Comparison of ENCODE assay signal across 26 cellular contexts in genomic region chr11:32931605-32932004, GRCh38. TPM values are rescaled to one million over a fixed set of nuclear protein-coding genes. Genes with fewer than 3 reads are reported as not detected.
DNase-seq lines count a peak whose midpoint lies in the region; FAIRE-seq and TF ChIP-seq lines count a peak whose summit lies in the region.
"Had no signal": no experiment of that assay in that cellular context is flagged by ENCODE, and none has a peak within 500 bp of the region (broad histone marks: within the 10 kb centered on the region; RNA-seq: fewer than 3 reads in every experiment).

No MANE protein-coding gene starts in this region.

- CTCF ChIA-PET in endothelial cell of umbilical vein (lab: Charles Lee), result interaction anchor here (0.7 kb wide), 1 partner anchor 37 kb away, joined by 3 read pairs; no protein-coding TSS in a partner anchor

- peaks cover 16 to 18% of the 10 kb centered on the region in 2 experiments for H3K36me3 ChIP-seq in endothelial cell of umbilical vein (ENCODE audit: control insufficient read depth in 2 of 2, extremely low read depth in 1 of 2, insufficient read depth in 2 of 2, low read length in 2 of 2)
- H3K36me3 ChIP-seq in trophoblast cell (ENCODE audit: control insufficient read depth in 1 of 2, insufficient read depth in 2 of 2, low read length in 2 of 2), result peaks cover 11 to 25% of the 10 kb centered on the region in 2 experiments

- H3K27ac ChIP-seq in endothelial cell of umbilical vein (ENCODE audit: insufficient read depth, low read depth, low read length), result no peak overlapping the region
- no peak overlapping the region for H3K27ac ChIP-seq in trophoblast cell (ENCODE audit: low read depth, low read length)
- H3K27ac ChIP-seq: A549; BLaER1 treated with 17β-estradiol and CSF1 and Interleukin-3, amounts not matched to agents 10 nM and 100 nM; HL-60; PC-9; SJSA1 had no signal

- H3K27me3 ChIP-seq in endothelial cell of umbilical vein (ENCODE audit: control insufficient read depth in 2 of 2, insufficient read depth in 2 of 2, low read length in 2 of 2), result no peaks in the 10 kb centered on the region
- H3K27me3 ChIP-seq in trophoblast cell (ENCODE audit: insufficient read depth, low read length), result no peaks in the 10 kb centered on the region
- H3K27me3 ChIP-seq: BLaER1 treated with 17β-estradiol and CSF1 and Interleukin-3, amounts not matched to agents 10 nM and 100 nM; SJSA1 had no signal

- TF ChIP-seq CTCF in endothelial cell of umbilical vein (IDR thresholded peaks at IDR 0.05; ENCODE audit: extremely low read depth in 1 of 2, insufficient read depth in 1 of 2, low read depth in 1 of 2, low read length in 2 of 2), result no peak

- POLR2A ChIA-PET in endothelial cell of umbilical vein (lab: Charles Lee), result no interaction called here

- intact Hi-C loops in endothelial cell of umbilical vein (cut with micrococcal nuclease), result no loop called here
- intact Hi-C loops in activated CD4-positive, alpha-beta T cell treated with anti-CD3 and anti-CD28 coated beads, Interleukin-2, amount 10 ng/mL, durations not matched to agents 24 days and 14 days (cut with micrococcal nuclease), result no loop called here

- no peak for DNase-seq in H54 (ENCODE audit: insufficient read length, low spot score)
- peak; percentile 15 for DNase-seq in amniotic epithelial cell (ENCODE audit: low read depth)
- DNase-seq in endothelial cell of umbilical vein (ENCODE audit: low read depth, low spot score), result peak; percentile 37
- DNase-seq in trophoblast cell, result no peak
- no peak for DNase-seq in activated CD4-positive, CD25-positive, alpha-beta regulatory T cell (lab: John Stamatoyannopoulos, UW)
- DNase-seq in immature natural killer cell, result no peak
- DNase-seq in activated CD4-positive, alpha-beta T cell treated with anti-CD3 and anti-CD28 coated beads, Interleukin-2, amount 10 ng/mL, durations not matched to agents 24 days and 14 days, result no peak
- DNase-seq: AML-193; CD4-positive, alpha-beta T cell; DMS79; Kasumi-1; NCI-H1092 treated with DMSO at 0.1 percent for 48 hours; NCI-H1436; NCI-H187 treated with DMSO at 0.1 percent for 48 hours; NCI-H2171 treated with DMSO at 0.1 percent for 48 hours; NCI-H526; NCI-H82; NK-92 treated with Interleukin-12 subunit alpha and Interleukin-12 subunit beta, amount 100 ng/mL, for 24 hours; PC-9; Right ventricle myocardium superior had no signal

- H3K9me3 Mint-ChIP-seq in immature natural killer cell, result no peaks in the 10 kb centered on the region
- H3K9me3 Mint-ChIP-seq in activated CD4-positive, alpha-beta T cell treated with anti-CD3 and anti-CD28 coated beads, Interleukin-2, amount 10 ng/mL, durations not matched to agents 24 days and 14 days, result peaks cover 4% of the 10 kb centered on the region

- no peak overlapping the region for H4K12ac ChIP-seq in trophoblast cell (ENCODE audit: low read depth, low read length)

- no peaks in the 10 kb centered on the region for H3K27me3 Mint-ChIP-seq in immature natural killer cell (ENCODE audit: low read depth in 3 of 3)
- no peaks in the 10 kb centered on the region for H3K27me3 Mint-ChIP-seq in activated CD4-positive, alpha-beta T cell treated with anti-CD3 and anti-CD28 coated beads, Interleukin-2, amount 10 ng/mL, durations not matched to agents 24 days and 14 days
- H3K27me3 Mint-ChIP-seq: CD4-positive, alpha-beta T cell had no signal

- no peak overlapping the region for H3K18ac ChIP-seq in trophoblast cell (ENCODE audit: low read length)

- no peak overlapping the region for H3K14ac ChIP-seq in trophoblast cell (ENCODE audit: low read length)

- no peak overlapping the region for H2BK120ac ChIP-seq in trophoblast cell (ENCODE audit: insufficient read depth, low read length, poor library complexity)

- no peaks in the 10 kb centered on the region for H3K4me1 Mint-ChIP-seq in immature natural killer cell
- peaks cover 9% of the 10 kb centered on the region for H3K4me1 Mint-ChIP-seq in activated CD4-positive, alpha-beta T cell treated with anti-CD3 and anti-CD28 coated beads, Interleukin-2, amount 10 ng/mL, durations not matched to agents 24 days and 14 days

- H3K79me2 ChIP-seq in endothelial cell of umbilical vein (ENCODE audit: control insufficient read depth, insufficient read depth, low read length) (peaks cover 9% of the 10 kb centered on the region), trophoblast cell (ENCODE audit: control insufficient read depth, insufficient read depth, low read length, poor library complexity) (no peaks in the 10 kb centered on the region)

- no peak overlapping the region for H2BK12ac ChIP-seq in trophoblast cell (ENCODE audit: low read length)

- H4K91ac ChIP-seq in trophoblast cell (ENCODE audit: low read depth, low read length), result no peak overlapping the region

- no peaks in the 10 kb centered on the region for H4K20me1 ChIP-seq in endothelial cell of umbilical vein (replicated peaks; ENCODE audit: control insufficient read depth, extremely low read depth, insufficient read depth, low read length)

- H3K36me3 Mint-ChIP-seq in immature natural killer cell, result peaks cover 32 to 49% (median 36%) of the 10 kb centered on the region in 3 donors
- peaks cover 45% of the 10 kb centered on the region for H3K36me3 Mint-ChIP-seq in activated CD4-positive, alpha-beta T cell treated with anti-CD3 and anti-CD28 coated beads, Interleukin-2, amount 10 ng/mL, durations not matched to agents 24 days and 14 days (ENCODE audit: low read depth)

- no peaks in the 10 kb centered on the region for H3K79me1 ChIP-seq in trophoblast cell (ENCODE audit: low read length)

- no peak overlapping the region for H2BK5ac ChIP-seq in trophoblast cell (ENCODE audit: low read depth, low read length, poor library complexity)

- TF ChIP-seq POLR2A in H54 (IDR thresholded peaks at IDR 0.05; ENCODE audit: low read depth, low read length) (no peak), endothelial cell of umbilical vein (IDR thresholded peaks at IDR 0.05; ENCODE audit: low read depth, low read length) (no peak)

- H3K4me3 Mint-ChIP-seq in immature natural killer cell, result no peak overlapping the region
- H3K4me3 Mint-ChIP-seq in activated CD4-positive, alpha-beta T cell treated with anti-CD3 and anti-CD28 coated beads, Interleukin-2, amount 10 ng/mL, durations not matched to agents 24 days and 14 days, result no peak overlapping the region
- H3K4me3 Mint-ChIP-seq: CD4-positive, alpha-beta T cell had no signal

- no TSS peak for BruUV-seq in endothelial cell of umbilical vein (replicated peaks; lab: Mats Ljungman, UMichigan)

- H2AK5ac ChIP-seq in trophoblast cell (ENCODE audit: low read length), result no peak overlapping the region

- no peak overlapping the region for H3K9ac ChIP-seq in endothelial cell of umbilical vein (replicated peaks; ENCODE audit: extremely low read depth, insufficient read depth, low read length)
- H3K9ac ChIP-seq in trophoblast cell (ENCODE audit: low read length), result no peak overlapping the region
- H3K9ac ChIP-seq: BLaER1 treated with 17β-estradiol and CSF1 and Interleukin-3, amounts not matched to agents 10 nM and 100 nM had no signal

- no peak overlapping the region for H3K4me2 ChIP-seq in endothelial cell of umbilical vein (ENCODE audit: insufficient read depth, low read length)
- H3K4me2 ChIP-seq in trophoblast cell (ENCODE audit: low read length), result no peak overlapping the region
- H3K4me2 ChIP-seq: A549; BLaER1 treated with 17β-estradiol and CSF1 and Interleukin-3, amounts not matched to agents 10 nM and 100 nM; PC-9 had no signal

- H3K4me1 ChIP-seq in endothelial cell of umbilical vein (ENCODE audit: control insufficient read depth, extremely low read depth, insufficient read depth, low read length) (no peaks in the 10 kb centered on the region), trophoblast cell (ENCODE audit: control insufficient read depth in 1 of 2, insufficient read depth in 2 of 2, low read length in 2 of 2) (no peaks in the 10 kb centered on the region)
- H3K4me1 ChIP-seq: A549; BLaER1 treated with 17β-estradiol and CSF1 and Interleukin-3, amounts not matched to agents 10 nM and 100 nM; SJSA1 had no signal

- FAIRE-seq in H54 (lab: Jason Lieb, UNC) (peak; percentile 79), endothelial cell of umbilical vein (lab: Jason Lieb, UNC) (no peak)
- FAIRE-seq: A549, D721Med, GM19239 had no signal

- no peak overlapping the region for H3K27ac Mint-ChIP-seq in immature natural killer cell
- H3K27ac Mint-ChIP-seq in activated CD4-positive, alpha-beta T cell treated with anti-CD3 and anti-CD28 coated beads, Interleukin-2, amount 10 ng/mL, durations not matched to agents 24 days and 14 days, result no peak overlapping the region
- H3K27ac Mint-ChIP-seq: CD4-positive, alpha-beta T cell had no signal

- WGBS in trophoblast cell (ENCODE audit: extremely low coverage, insufficient coverage, insufficient read length), result no CpG with 5 or more reads among the region's 1 CpG

- no peak overlapping the region for H4K8ac ChIP-seq in trophoblast cell (ENCODE audit: low read depth, low read length)

- dilution Hi-C loops in endothelial cell of umbilical vein (cut with MboI; ENCODE audit: extremely low pct_ligation_motif_present, low sequenced_read_pairs), result no loop called here

- H2AFZ ChIP-seq in endothelial cell of umbilical vein (ENCODE audit: low read depth, low read length) (no peak overlapping the region), trophoblast cell (ENCODE audit: insufficient read depth, low read length, poor library complexity) (no peak overlapping the region)
- H2AFZ ChIP-seq: PC-9 had no signal

- H3K4ac ChIP-seq in trophoblast cell (ENCODE audit: low read depth, low read length), result no peak overlapping the region

- no peaks in the 10 kb centered on the region for H3K9me1 ChIP-seq in endothelial cell of umbilical vein (replicated peaks; ENCODE audit: control insufficient read depth, extremely low read depth, insufficient read depth, low read length)

- peak overlapping the region; percentile 17 for H3K23ac ChIP-seq in trophoblast cell (ENCODE audit: low read length)

- no peak overlapping the region for H3K4me3 ChIP-seq in endothelial cell of umbilical vein (replicated peaks in 1 of 3; ENCODE audit: insufficient read depth in 1 of 3, low read depth in 1 of 3, low read length in 3 of 3)
- no peak overlapping the region for H3K4me3 ChIP-seq in trophoblast cell (ENCODE audit: low read depth, low read length)
- H3K4me3 ChIP-seq: A549; BLaER1 treated with 17β-estradiol and CSF1 and Interleukin-3, amounts not matched to agents 10 nM and 100 nM; PC-9; SJSA1 had no signal

- H3K9me3 ChIP-seq in endothelial cell of umbilical vein (replicated peaks; ENCODE audit: control insufficient read depth, insufficient read depth, low read length) (no peaks in the 10 kb centered on the region), trophoblast cell (ENCODE audit: insufficient read depth, low read depth, low read length) (no peaks in the 10 kb centered on the region)
- H3K9me3 ChIP-seq: A549, SJSA1 had no signal

RNA-seq across cellular contexts. Expression of gene QSER1, which starts 39.0 kb away (rescaled TPM):
- total RNA-seq in endothelial cell of umbilical vein, result 31.1 and 36.6 TPM in 2 replicates
- polyA plus RNA-seq in endothelial cell of umbilical vein (4.1 and 5.5 TPM in 2 replicates), immature natural killer cell (1 to 10 TPM in 1 of 3 donors, under 1 TPM in 1, not detected in 1; 0.89 to 1.3 TPM)
- polyA plus RNA-seq in endothelial cell of umbilical vein (2011; cell fraction: cytosol; rRNA removed), result 6.1 TPM in 2 replicates
- 17.3 and 21.8 TPM in 2 replicates for polyA plus RNA-seq in endothelial cell of umbilical vein (2011; cell fraction: nucleus; rRNA removed)
- 15.5 and 19.4 TPM in 2 replicates for polyA plus RNA-seq in endothelial cell of umbilical vein (2012)
- polyA minus RNA-seq in endothelial cell of umbilical vein, result 23.2 and 28.4 TPM in 2 replicates
- 54.7 TPM for polyA minus RNA-seq in endothelial cell of umbilical vein (2011; cell fraction: cytosol; rRNA and poly(A)+ RNA removed)
- polyA minus RNA-seq in endothelial cell of umbilical vein (2011; cell fraction: nucleus; rRNA and poly(A)+ RNA removed), result 28.9 and 37.9 TPM in 2 replicates
- 18.1 and 19.6 TPM in 2 replicates for polyA plus RNA-seq in trophoblast cell (2013)
- 18.9 TPM in 2 replicates for total RNA-seq in activated CD4-positive, alpha-beta T cell treated with anti-CD3 and anti-CD28 coated beads, Interleukin-2, amount 10 ng/mL, durations not matched to agents 24 days and 14 days

Comparison
In these comparisons a context has a peak if more than half of its experiments do, and no peak if none do; other contexts are left out.
1. DNase-seq: peak in amniotic epithelial cell (single experiment) and endothelial cell of umbilical vein (single experiment); none in H54 (single experiment), trophoblast cell (0 of 2), activated CD4-positive, CD25-positive, alpha-beta regulatory T cell (0 of 4), immature natural killer cell (0 of 3) and activated CD4-positive, alpha-beta T cell treated with anti-CD3 and anti-CD28 coated beads, Interleukin-2, amount 10 ng/mL, durations not matched to agents 24 days and 14 days (single experiment).